In the genomic region with DNA sequence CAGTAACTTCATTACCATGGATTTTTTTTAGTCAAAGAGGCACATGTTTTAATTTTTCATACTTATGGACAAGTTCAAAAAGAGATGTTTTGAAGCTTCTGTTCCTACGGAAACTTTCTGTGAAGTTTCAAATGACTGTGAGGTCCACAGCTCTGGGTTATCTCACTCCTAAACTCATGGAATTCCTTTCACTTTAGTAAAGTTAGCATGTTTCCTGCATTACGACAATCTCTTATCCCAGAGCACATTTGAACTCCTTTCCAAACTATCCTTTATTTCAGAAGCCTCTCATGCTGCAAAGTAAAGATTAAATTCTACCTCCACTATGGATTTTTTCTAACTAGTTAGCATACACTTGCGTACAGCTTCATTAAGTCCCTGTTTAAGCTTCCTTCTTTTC, we compare ENCODE assay signal across 16 cellular contexts. TPM values are rescaled to one million over a fixed set of nuclear protein-coding genes. Genes with fewer than 3 reads are reported as not detected.
DNase-seq lines count a peak whose midpoint lies in the region; TF ChIP-seq lines count a peak whose summit lies in the region.
"Had no signal": no experiment of that assay in that cellular context is flagged by ENCODE, and none has a peak within 500 bp of the region (broad histone marks: within the 10 kb centered on the region; RNA-seq: fewer than 3 reads in every experiment).

No MANE protein-coding gene starts in this region.

- H3K27ac ChIP-seq in trophoblast cell (ENCODE audit: low read depth, low read length) (peak overlapping the region; percentile 78), mesendoderm (ENCODE audit: low read depth, low read length) (no peak overlapping the region)

- no peaks in the 10 kb centered on the region for H3K9me3 ChIP-seq in trophoblast cell (ENCODE audit: insufficient read depth, low read depth, low read length)

- H4K12ac ChIP-seq in trophoblast cell (ENCODE audit: low read depth, low read length) = no peak overlapping the region

- H3K56ac ChIP-seq in mesendoderm (ENCODE audit: low read length) = no peak overlapping the region

- H3K23ac ChIP-seq in trophoblast cell (ENCODE audit: low read length) = no peak overlapping the region
- H3K23ac ChIP-seq in mesendoderm (ENCODE audit: low read length) = no peak overlapping the region

- H3K27me3 ChIP-seq in trophoblast cell (ENCODE audit: insufficient read depth, low read length) = no peaks in the 10 kb centered on the region
- no peaks in the 10 kb centered on the region for H3K27me3 ChIP-seq in mesendoderm (ENCODE audit: insufficient read depth, low read length, poor library complexity)

- H3K4me3 ChIP-seq in fibroblast of pulmonary artery (replicated peaks; ENCODE audit: low read depth, low read length) (peak overlapping the region; percentile 21), trophoblast cell (ENCODE audit: low read depth, low read length) (no peak overlapping the region), mesendoderm (ENCODE audit: low read length) (no peak overlapping the region)

- no peak overlapping the region for H2AFZ ChIP-seq in trophoblast cell (ENCODE audit: insufficient read depth, low read length, poor library complexity)

- H4K8ac ChIP-seq in trophoblast cell (ENCODE audit: low read depth, low read length) (no peak overlapping the region), mesendoderm (ENCODE audit: low read depth, low read length) (no peak overlapping the region)

- H2AK5ac ChIP-seq in trophoblast cell (ENCODE audit: low read length) (no peak overlapping the region), mesendoderm (ENCODE audit: low read length) (no peak overlapping the region)

- H3K9ac ChIP-seq in trophoblast cell (ENCODE audit: low read length) (no peak overlapping the region), mesendoderm (ENCODE audit: low read length) (no peak overlapping the region)

- no CpG with 5 or more reads among the region's 3 CpGs for WGBS in trophoblast cell (ENCODE audit: extremely low coverage, insufficient coverage, insufficient read length)
- no CpG with 5 or more reads among the region's 3 CpGs for WGBS in mesendoderm (ENCODE audit: extremely low coverage, insufficient coverage, low lambda C conversion rate)

- H2BK5ac ChIP-seq in trophoblast cell (ENCODE audit: low read depth, low read length, poor library complexity) (no peak overlapping the region), mesendoderm (ENCODE audit: low read length) (no peak overlapping the region)

- no peak overlapping the region for H2BK12ac ChIP-seq in trophoblast cell (ENCODE audit: low read length)

- H3K4ac ChIP-seq in trophoblast cell (ENCODE audit: low read depth, low read length) (no peak overlapping the region), mesendoderm (ENCODE audit: low read depth, low read length) (no peak overlapping the region)

- H4K91ac ChIP-seq in trophoblast cell (ENCODE audit: low read depth, low read length) = no peak overlapping the region

- H3K4me1 ChIP-seq in trophoblast cell (ENCODE audit: control insufficient read depth in 1 of 2, insufficient read depth in 2 of 2, low read length in 2 of 2) = no peaks in the 10 kb centered on the region
- H3K4me1 ChIP-seq in mesendoderm (ENCODE audit: control insufficient read depth, low read depth, low read length) = peaks cover 6% of the 10 kb centered on the region

- H3K36me3 ChIP-seq in trophoblast cell (ENCODE audit: control insufficient read depth in 1 of 2, insufficient read depth in 2 of 2, low read length in 2 of 2) (no peaks in the 10 kb centered on the region), mesendoderm (ENCODE audit: control insufficient read depth, insufficient read depth, low read length) (no peaks in the 10 kb centered on the region)

- H3K79me2 ChIP-seq in trophoblast cell (ENCODE audit: control insufficient read depth, insufficient read depth, low read length, poor library complexity) = no peaks in the 10 kb centered on the region
- H3K79me2 ChIP-seq in mesendoderm (ENCODE audit: control insufficient read depth, insufficient read depth, low read length) = no peaks in the 10 kb centered on the region

- H3K14ac ChIP-seq in trophoblast cell (ENCODE audit: low read length) = no peak overlapping the region

- TF ChIP-seq CTCF in fibroblast of pulmonary artery (IDR thresholded peaks at IDR 0.05; ENCODE audit: low read length, missing control alignments) = no peak

- H2BK120ac ChIP-seq in trophoblast cell (ENCODE audit: insufficient read depth, low read length, poor library complexity) = no peak overlapping the region
- H2BK120ac ChIP-seq in mesendoderm (ENCODE audit: low read depth, low read length) = no peak overlapping the region

- H3K4me2 ChIP-seq in trophoblast cell (ENCODE audit: low read length) (no peak overlapping the region), mesendoderm (ENCODE audit: low read length) (no peak overlapping the region)

- H3K18ac ChIP-seq in trophoblast cell (ENCODE audit: low read length) (no peak overlapping the region), mesendoderm (ENCODE audit: low read length) (no peak overlapping the region)

- H2BK15ac ChIP-seq in mesendoderm (replicated peaks; ENCODE audit: low read depth) = no peak overlapping the region

- H3K79me1 ChIP-seq in trophoblast cell (ENCODE audit: low read length) (peaks cover 4% of the 10 kb centered on the region), mesendoderm (ENCODE audit: low read length) (no peaks in the 10 kb centered on the region)

- H4K5ac ChIP-seq in mesendoderm (ENCODE audit: low read length) = no peak overlapping the region

- DNase-seq in AG20443 (ENCODE audit: low spot score) (peak; percentile 63), amniotic epithelial cell (ENCODE audit: low read depth) (peak; percentile 88), fibroblast of pulmonary artery (ENCODE audit: low read depth) (peak; percentile 84), trophoblast cell (peak in 1 of 2 donors; percentile 34), mesendoderm (no peak), NCI-H2081 treated with DMSO at 0.1 percent for 48 hours (lab: John Stamatoyannopoulos, UW) (no peak), iPS-NIHi11 (ENCODE audit: low spot score) (no peak), anterior cingulate cortex (lab: John Stamatoyannopoulos, UW) (no peak)
- DNase-seq: activated B cell treated with CpG ODN at 0.5 μM for 24 hours; activated gamma-delta T cell; hippocampal formation; Kasumi-1; naive thymus-derived CD4-positive, alpha-beta T cell; NCI-H1436 treated with DMSO at 0.1 percent for 48 hours; NCI-H510A treated with DMSO at 0.1 percent for 48 hours; retina had no signal

RNA-seq across cellular contexts. Expression of a gene that starts 15.3 kb away (rescaled TPM):
- polyA plus RNA-seq in trophoblast cell (2013) = 62.9 and 91.7 TPM in 2 replicates
- 46.8 TPM for polyA plus RNA-seq in mesendoderm (2013, experiment 1 of 2)
- polyA plus RNA-seq in mesendoderm (2013, experiment 2 of 2) = 50.0 TPM

Comparison
In these comparisons a context has a peak if more than half of its experiments do, and no peak if none do; other contexts are left out.
1. DNase-seq: peak in AG20443 (single experiment), amniotic epithelial cell (single experiment) and fibroblast of pulmonary artery (single experiment); none in mesendoderm (single experiment), NCI-H2081 treated with DMSO at 0.1 percent for 48 hours (single experiment), iPS-NIHi11 (single experiment) and anterior cingulate cortex (0 of 58).